1 cellular context compared by ENCODE assay signal in the genomic region with DNA sequence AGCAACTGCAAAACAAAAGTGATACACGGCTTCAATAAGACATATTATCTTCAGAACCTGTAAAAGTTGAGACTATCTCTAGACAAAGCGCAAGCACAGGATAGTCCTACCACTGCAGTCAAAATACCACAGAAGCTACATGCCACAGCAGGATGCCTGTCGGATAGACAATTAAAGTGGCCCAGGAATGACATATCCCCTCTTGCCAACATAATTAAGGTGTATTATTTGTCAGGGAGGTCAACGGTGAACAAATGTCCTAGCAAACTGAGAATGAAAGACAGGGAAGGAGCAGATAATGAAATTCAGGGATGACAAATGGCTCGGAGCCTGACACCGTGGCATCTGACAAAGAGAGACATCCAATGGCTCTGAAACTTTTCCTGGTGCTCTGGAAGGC.
TF ChIP-seq lines count a peak whose summit lies in the region.

No MANE protein-coding gene starts in this region.

TF ChIP-seq in GM23338, 12 proteins besides CTCF, POLR2A, EP300 and RAD21 (continued from another document):
- TF ChIP-seq, protein P1, sequence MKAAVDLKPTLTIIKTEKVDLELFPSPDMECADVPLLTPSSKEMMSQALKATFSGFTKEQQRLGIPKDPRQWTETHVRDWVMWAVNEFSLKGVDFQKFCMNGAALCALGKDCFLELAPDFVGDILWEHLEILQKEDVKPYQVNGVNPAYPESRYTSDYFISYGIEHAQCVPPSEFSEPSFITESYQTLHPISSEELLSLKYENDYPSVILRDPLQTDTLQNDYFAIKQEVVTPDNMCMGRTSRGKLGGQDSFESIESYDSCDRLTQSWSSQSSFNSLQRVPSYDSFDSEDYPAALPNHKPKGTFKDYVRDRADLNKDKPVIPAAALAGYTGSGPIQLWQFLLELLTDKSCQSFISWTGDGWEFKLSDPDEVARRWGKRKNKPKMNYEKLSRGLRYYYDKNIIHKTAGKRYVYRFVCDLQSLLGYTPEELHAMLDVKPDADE (IDR thresholded peaks at IDR 0.05), result no peak
- no peak for TF ChIP-seq STAT1 (IDR thresholded peaks at IDR 0.05; ENCODE audit: unreplicated experiment)
- TF ChIP-seq EZH2phosphoT487 (IDR thresholded peaks at IDR 0.05; ENCODE audit: unreplicated experiment), result no peak
